Comparison of ENCODE assay signal across 9 cellular contexts in the genomic region with DNA sequence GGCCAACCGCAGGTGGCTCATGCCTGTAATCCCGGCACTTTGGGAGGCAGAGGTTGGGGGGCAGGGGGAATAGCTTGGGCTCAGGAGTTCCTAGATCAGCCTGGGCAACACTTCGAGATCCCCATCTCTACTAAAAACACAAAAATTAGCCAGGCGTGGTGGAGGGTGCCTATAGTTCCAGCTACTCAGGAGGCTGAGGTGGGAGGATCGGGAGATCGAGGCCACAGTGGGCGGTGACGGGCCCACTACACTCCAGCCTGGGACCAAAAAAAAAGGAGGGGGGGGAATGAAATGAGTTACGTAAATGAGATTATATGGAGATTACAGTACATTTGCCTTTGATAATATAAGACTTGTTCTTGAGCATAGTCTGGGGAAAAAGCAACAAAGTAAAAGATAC. TPM values are rescaled to one million over a fixed set of nuclear protein-coding genes. Genes with fewer than 3 reads are reported as not detected.
A peak's percentile ranks its signal among the peaks of the same experiment; 100 is the strongest.
DNase-seq lines count a peak whose midpoint lies in the region; ATAC-seq, FAIRE-seq and TF ChIP-seq lines count a peak whose summit lies in the region.
"Had no signal": no experiment of that assay in that cellular context is flagged by ENCODE, and none has a peak within 500 bp of the region (broad histone marks: within the 10 kb centered on the region; RNA-seq: fewer than 3 reads in every experiment).

No MANE protein-coding gene starts in this region.

- no peaks in the 10 kb centered on the region for H3K9me3 Mint-ChIP-seq in activated CD4-positive, alpha-beta T cell treated with anti-CD3 and anti-CD28 coated beads, Interleukin-2, amount 10 ng/mL, durations not matched to agents 24 days and 14 days
- no peaks in the 10 kb centered on the region for H3K9me3 Mint-ChIP-seq in activated B cell treated with CpG ODN at 0.5 μM for 24 hours
- H3K9me3 Mint-ChIP-seq in stimulated activated effector memory CD8-positive, alpha-beta T cell treated with anti-CD3 and anti-CD28 coated beads, Interleukin-12 subunit alpha, Interleukin-12 subunit beta, amount 100 ng/mL, for 72 hours = no peaks in the 10 kb centered on the region

- POLR2A ChIA-PET in activated B cell treated with CpG ODN at 0.5 μM for 24 hours (lab: Charles Lee) = interaction anchor here (0.6 to 3.4 kb wide), 5 partner anchors 36 to 1580 kb away, joined by 3 to 30 read pairs (median 7); a partner anchor contains a TSS

- no peaks in the 10 kb centered on the region for H3K9me2 ChIP-seq in hepatocyte (replicated peaks; ENCODE audit: insufficient read depth)

- peak; percentile 54 for DNase-seq in activated CD4-positive, alpha-beta T cell treated with anti-CD3 and anti-CD28 coated beads, Interleukin-2, amount 10 ng/mL, durations not matched to agents 24 days and 14 days
- DNase-seq in activated CD4-positive, alpha-beta T cell treated with anti-CD3 and anti-CD28 coated beads, Interleukin-2, amount 50 U/mL, for 48 hours = no peak
- no peak for DNase-seq in activated B cell treated with CpG ODN at 0.5 μM for 24 hours
- DNase-seq in hepatocyte (ENCODE audit: low spot score) = no peak
- DNase-seq in stimulated activated effector memory CD8-positive, alpha-beta T cell treated with anti-CD3 and anti-CD28 coated beads, Interleukin-12 subunit alpha, Interleukin-12 subunit beta, amount 100 ng/mL, for 72 hours (ENCODE audit: low spot score in 2 of 2) = peak in 1 of 2 donors; percentile 41
- no peak for DNase-seq in iPS-NIHi11 (ENCODE audit: low spot score)
- no peak for DNase-seq in urothelium cell line (ENCODE audit: low spot score)
- DNase-seq: NCI-H2081 treated with DMSO at 0.1 percent for 48 hours had no signal

- H2AFZ ChIP-seq in hepatocyte = peak overlapping the region; percentile 83

- FAIRE-seq in urothelium cell line (lab: Jason Lieb, UNC) = no peak

- peak overlapping the region; percentile 97 for H3K4me3 Mint-ChIP-seq in activated CD4-positive, alpha-beta T cell treated with anti-CD3 and anti-CD28 coated beads, Interleukin-2, amount 10 ng/mL, durations not matched to agents 24 days and 14 days
- peak overlapping the region; percentile 97 for H3K4me3 Mint-ChIP-seq in activated B cell treated with CpG ODN at 0.5 μM for 24 hours
- peak overlapping the region; percentile 85 for H3K4me3 Mint-ChIP-seq in stimulated activated effector memory CD8-positive, alpha-beta T cell treated with anti-CD3 and anti-CD28 coated beads, Interleukin-12 subunit alpha, Interleukin-12 subunit beta, amount 100 ng/mL, for 72 hours

- H4K20me1 ChIP-seq in hepatocyte (ENCODE audit: insufficient read depth, poor library complexity, severe bottlenecking) = no peaks in the 10 kb centered on the region

- H3K27ac Mint-ChIP-seq in activated CD4-positive, alpha-beta T cell treated with anti-CD3 and anti-CD28 coated beads, Interleukin-2, amount 10 ng/mL, durations not matched to agents 24 days and 14 days = peak overlapping the region; percentile 85
- H3K27ac Mint-ChIP-seq in activated B cell treated with CpG ODN at 0.5 μM for 24 hours = peak overlapping the region; percentile 98
- H3K27ac Mint-ChIP-seq in stimulated activated effector memory CD8-positive, alpha-beta T cell treated with anti-CD3 and anti-CD28 coated beads, Interleukin-12 subunit alpha, Interleukin-12 subunit beta, amount 100 ng/mL, for 72 hours = peak overlapping the region; percentile 97

- peak overlapping the region; percentile 92 for H3K27ac ChIP-seq in hepatocyte

- H3K4me3 ChIP-seq in hepatocyte = peak overlapping the region; percentile 72

- H3K36me3 ChIP-seq in hepatocyte (replicated peaks; ENCODE audit: insufficient read depth, low read depth) = no peaks in the 10 kb centered on the region

- peaks cover 30% of the 10 kb centered on the region for H3K36me3 Mint-ChIP-seq in activated CD4-positive, alpha-beta T cell treated with anti-CD3 and anti-CD28 coated beads, Interleukin-2, amount 10 ng/mL, durations not matched to agents 24 days and 14 days (ENCODE audit: low read depth)
- peaks cover 34% of the 10 kb centered on the region for H3K36me3 Mint-ChIP-seq in activated B cell treated with CpG ODN at 0.5 μM for 24 hours (ENCODE audit: low read depth)
- H3K36me3 Mint-ChIP-seq in stimulated activated effector memory CD8-positive, alpha-beta T cell treated with anti-CD3 and anti-CD28 coated beads, Interleukin-12 subunit alpha, Interleukin-12 subunit beta, amount 100 ng/mL, for 72 hours = peaks cover 50% of the 10 kb centered on the region

- H3K4me1 ChIP-seq in hepatocyte (ENCODE audit: insufficient read depth) = peaks cover 5% of the 10 kb centered on the region

- no peaks in the 10 kb centered on the region for H3K27me3 ChIP-seq in hepatocyte

- peak overlapping the region; percentile 92 for H3K4me2 ChIP-seq in hepatocyte

- intact Hi-C loops in activated CD4-positive, alpha-beta T cell treated with anti-CD3 and anti-CD28 coated beads, Interleukin-2, amount 10 ng/mL, durations not matched to agents 24 days and 14 days (cut with micrococcal nuclease) = loop anchor here (5.0 to 10.0 kb wide), 8 partner anchors 52 to 1977 kb away; a partner anchor contains a TSS
- intact Hi-C loops in activated B cell treated with CpG ODN at 0.5 μM for 24 hours (cut with micrococcal nuclease) = loop anchor here (5.0 to 10.0 kb wide), 8 partner anchors 397 to 1977 kb away; a partner anchor contains a TSS

- peaks cover 53% of the 10 kb centered on the region for H3K4me1 Mint-ChIP-seq in activated CD4-positive, alpha-beta T cell treated with anti-CD3 and anti-CD28 coated beads, Interleukin-2, amount 10 ng/mL, durations not matched to agents 24 days and 14 days
- H3K4me1 Mint-ChIP-seq in activated B cell treated with CpG ODN at 0.5 μM for 24 hours = peaks cover 67% of the 10 kb centered on the region
- peaks cover 50% of the 10 kb centered on the region for H3K4me1 Mint-ChIP-seq in stimulated activated effector memory CD8-positive, alpha-beta T cell treated with anti-CD3 and anti-CD28 coated beads, Interleukin-12 subunit alpha, Interleukin-12 subunit beta, amount 100 ng/mL, for 72 hours

- H3K79me2 ChIP-seq in hepatocyte = peaks cover 51% of the 10 kb centered on the region

- H3K27me3 Mint-ChIP-seq in activated CD4-positive, alpha-beta T cell treated with anti-CD3 and anti-CD28 coated beads, Interleukin-2, amount 10 ng/mL, durations not matched to agents 24 days and 14 days = no peaks in the 10 kb centered on the region
- no peaks in the 10 kb centered on the region for H3K27me3 Mint-ChIP-seq in activated B cell treated with CpG ODN at 0.5 μM for 24 hours

- ATAC-seq in activated B cell treated with CpG ODN at 0.5 μM for 24 hours (ENCODE audit: low read depth) = no peak
- no peak for ATAC-seq in stimulated activated effector memory CD8-positive, alpha-beta T cell treated with anti-CD3 and anti-CD28 coated beads, Interleukin-12 subunit alpha, Interleukin-12 subunit beta, amount 100 ng/mL, for 72 hours
- no peak for ATAC-seq in HG02642 (IDR thresholded peaks at IDR 0.05; ENCODE audit: poor library complexity, unreplicated experiment)

- no peak for TF ChIP-seq CTCF in activated B cell treated with CpG ODN at 0.5 μM for 24 hours (IDR thresholded peaks at IDR 0.05)
- no peak for TF ChIP-seq CTCF in hepatocyte (IDR thresholded peaks at IDR 0.05; ENCODE audit: poor library complexity)

- CTCF ChIA-PET in activated B cell treated with CpG ODN at 0.5 μM for 24 hours (lab: Charles Lee) = interaction anchor here (1.6 to 1.7 kb wide), 3 partner anchors 36 to 131 kb away, joined by 4 to 6 read pairs (median 5); a partner anchor contains a TSS

- 90% methylated on average over 9 of the region's 9 CpGs for WGBS in hepatocyte (ENCODE audit: low lambda C conversion rate, missing lambda C conversion rate)

- no peaks in the 10 kb centered on the region for H3K9me3 ChIP-seq in hepatocyte (ENCODE audit: low read depth)

RNA-seq across cellular contexts. Expression of a gene that starts 1.1 kb away (rescaled TPM):
- 63.4 and 67.3 TPM in 2 replicates for total RNA-seq in activated CD4-positive, alpha-beta T cell treated with anti-CD3 and anti-CD28 coated beads, Interleukin-2, amount 10 ng/mL, durations not matched to agents 24 days and 14 days
- total RNA-seq in activated B cell treated with CpG ODN at 0.5 μM for 24 hours (58.4 and 60.5 TPM in 2 replicates), hepatocyte (21.7 and 28.1 TPM in 2 replicates)
- 23.4 and 31.6 TPM in 2 replicates for polyA plus RNA-seq in hepatocyte

RNA-seq across cellular contexts. Expression of a gene that starts 20.6 kb away (rescaled TPM):
- 0.09 TPM in 1 of 2 replicates, not detected in the other for total RNA-seq in activated CD4-positive, alpha-beta T cell treated with anti-CD3 and anti-CD28 coated beads, Interleukin-2, amount 10 ng/mL, durations not matched to agents 24 days and 14 days
- total RNA-seq in activated B cell treated with CpG ODN at 0.5 μM for 24 hours = 0.24 and 0.37 TPM in 2 replicates
- 0.30 and 1.8 TPM in 2 replicates for total RNA-seq in hepatocyte
- 1.0 TPM in 1 of 2 replicates, not detected in the other for polyA plus RNA-seq in hepatocyte

RNA-seq across cellular contexts. Expression of a gene that starts 54.0 kb away (rescaled TPM):
- total RNA-seq in activated CD4-positive, alpha-beta T cell treated with anti-CD3 and anti-CD28 coated beads, Interleukin-2, amount 10 ng/mL, durations not matched to agents 24 days and 14 days = 3.6 and 4.5 TPM in 2 replicates
- total RNA-seq in activated B cell treated with CpG ODN at 0.5 μM for 24 hours (2.7 and 5.0 TPM in 2 replicates), hepatocyte (1.0 and 2.6 TPM in 2 replicates)
- 1.6 and 2.1 TPM in 2 replicates for polyA plus RNA-seq in hepatocyte
